9 cellular contexts compared by ENCODE assay signal in genomic region chr10:21315321-21316220, GRCh38.
DNase-seq lines count a peak whose midpoint lies in the region; TF ChIP-seq lines count a peak whose summit lies in the region.
"Had no signal": no experiment of that assay in that cellular context is flagged by ENCODE, and none has a peak within 500 bp of the region (broad histone marks: within the 10 kb centered on the region; RNA-seq: fewer than 3 reads in every experiment).

No MANE protein-coding gene starts in this region.

- H3K4me3 ChIP-seq in A673 (ENCODE audit: low read depth, low read length, poor library complexity, severe bottlenecking): no peak overlapping the region
- no peak overlapping the region for H3K4me3 ChIP-seq in epithelial cell of esophagus (ENCODE audit: low read length)
- H3K4me3 ChIP-seq in mesendoderm (ENCODE audit: low read length): no peak overlapping the region

- H3K27ac ChIP-seq in A673 (ENCODE audit: low read depth, low read length, poor library complexity, severe bottlenecking): peak overlapping the region; percentile 24
- H3K27ac ChIP-seq in mesendoderm (ENCODE audit: low read depth, low read length): peak overlapping the region; percentile 85

- TF ChIP-seq CTCF in A673 (conservative IDR thresholded peaks at IDR 0.05; ENCODE audit: low read depth, low read length) (no peak), epithelial cell of esophagus (IDR thresholded peaks at IDR 0.05; ENCODE audit: insufficient read depth, low read depth, low read length, missing control alignments) (no peak)

- peak overlapping the region; percentile 100 for H2BK120ac ChIP-seq in mesendoderm (ENCODE audit: low read depth, low read length)

- H3K9me3 ChIP-seq in A673 (ENCODE audit: low read depth, low read length, poor library complexity, severe bottlenecking): no peaks in the 10 kb centered on the region

- CTCF ChIA-PET in A673 (lab: Charles Lee): no interaction called here

- H3K4me2 ChIP-seq in mesendoderm (ENCODE audit: low read length): no peak overlapping the region

- no TSS peak for BruUV-seq in A673 (replicated peaks; lab: Mats Ljungman, UMichigan)

- DNase-seq in A673 (ENCODE audit: low spot score): peak; percentile 71
- DNase-seq in NCI-H2029 treated with DMSO at 0.1 percent for 48 hours (lab: John Stamatoyannopoulos, UW): peak; percentile 18
- DNase-seq in epithelial cell of esophagus (ENCODE audit: low read depth): peak; percentile 91
- peak; percentile 94 for DNase-seq in mesendoderm
- DNase-seq in NCI-H510A treated with DMSO at 0.1 percent for 48 hours (lab: John Stamatoyannopoulos, UW): no peak
- DNase-seq in NCI-H2227 treated with DMSO at 0.1 percent for 48 hours (lab: John Stamatoyannopoulos, UW): no peak
- DNase-seq in MV-4-11 (lab: John Stamatoyannopoulos, UW): no peak
- no peak for DNase-seq in activated naive CD4-positive, alpha-beta T cell treated with Interleukin-2 at 50 U/mL for 16 hours
- DNase-seq: CD4-positive, CD25-positive, alpha-beta regulatory T cell had no signal

- H3K18ac ChIP-seq in mesendoderm (ENCODE audit: low read length): peak overlapping the region; percentile 84

- H3K36me3 ChIP-seq in A673 (ENCODE audit: insufficient read depth, low read length, poor library complexity, severe bottlenecking): no peaks in the 10 kb centered on the region
- no peaks in the 10 kb centered on the region for H3K36me3 ChIP-seq in mesendoderm (ENCODE audit: control insufficient read depth, insufficient read depth, low read length)

- H3K9ac ChIP-seq in mesendoderm (ENCODE audit: low read length): peak overlapping the region; percentile 36

- no peaks in the 10 kb centered on the region for H3K79me2 ChIP-seq in mesendoderm (ENCODE audit: control insufficient read depth, insufficient read depth, low read length)

- no CpG with 5 or more reads among the region's 7 CpGs for WGBS in mesendoderm (ENCODE audit: extremely low coverage, insufficient coverage, low lambda C conversion rate)

- no peak overlapping the region for H4K5ac ChIP-seq in mesendoderm (ENCODE audit: low read length)

- peak overlapping the region; percentile 82 for H3K56ac ChIP-seq in mesendoderm (ENCODE audit: low read length)

- H2BK5ac ChIP-seq in mesendoderm (ENCODE audit: low read length): peak overlapping the region; percentile 79

- H3K4me1 ChIP-seq in A673 (ENCODE audit: insufficient read depth, low read length, poor library complexity, severe bottlenecking) (peaks cover 24% of the 10 kb centered on the region), mesendoderm (ENCODE audit: control insufficient read depth, low read depth, low read length) (peaks cover 14% of the 10 kb centered on the region)

- H3K27me3 ChIP-seq in A673 (replicated peaks; ENCODE audit: insufficient read depth, low read depth, low read length, poor library complexity) (no peaks in the 10 kb centered on the region), mesendoderm (ENCODE audit: insufficient read depth, low read length, poor library complexity) (no peaks in the 10 kb centered on the region)

- H3K23ac ChIP-seq in mesendoderm (ENCODE audit: low read length): peak overlapping the region; percentile 83

- no peaks in the 10 kb centered on the region for H3K79me1 ChIP-seq in mesendoderm (ENCODE audit: low read length)

- intact Hi-C loops in A673 (cut with micrococcal nuclease; ENCODE audit: unreplicated experiment): no loop called here

- no peak overlapping the region for H2BK15ac ChIP-seq in mesendoderm (replicated peaks; ENCODE audit: low read depth)

- H3K4ac ChIP-seq in mesendoderm (ENCODE audit: low read depth, low read length): peak overlapping the region; percentile 95

- POLR2A ChIA-PET in A673 (lab: Charles Lee; ENCODE audit: low non-redundant PET): no interaction called here

- peak overlapping the region; percentile 76 for H2AK5ac ChIP-seq in mesendoderm (ENCODE audit: low read length)

- no peak overlapping the region for H4K8ac ChIP-seq in mesendoderm (ENCODE audit: low read depth, low read length)

Comparison
In these comparisons a context has a peak if more than half of its experiments do, and no peak if none do; other contexts are left out.
1. DNase-seq: peak in A673 (single experiment), NCI-H2029 treated with DMSO at 0.1 percent for 48 hours (single experiment), epithelial cell of esophagus (single experiment) and mesendoderm (single experiment); none in NCI-H510A treated with DMSO at 0.1 percent for 48 hours (single experiment), NCI-H2227 treated with DMSO at 0.1 percent for 48 hours (single experiment), MV-4-11 (single experiment) and activated naive CD4-positive, alpha-beta T cell treated with Interleukin-2 at 50 U/mL for 16 hours (single experiment).